ENCODE assay signal across 18 cellular contexts in genomic region chr4:165844151-165844550, GRCh38. TPM values are rescaled to one million over a fixed set of nuclear protein-coding genes. Genes with fewer than 3 reads are reported as not detected.
"Had no signal": no experiment of that assay in that cellular context is flagged by ENCODE, and none has a peak within 500 bp of the region (broad histone marks: within the 10 kb centered on the region; RNA-seq: fewer than 3 reads in every experiment).

No MANE protein-coding gene starts in this region.

- DNase-seq: activated B cell treated with CpG ODN at 0.5 μM for 24 hours; activated CD4-positive, alpha-beta T cell treated with anti-CD3 and anti-CD28 coated beads, Interleukin-2, amount 10 ng/mL, durations not matched to agents 24 days and 14 days; activated CD8-positive, alpha-beta memory T cell treated with anti-CD3 and anti-CD28 coated beads, Interleukin-2, amount 50 U/mL, for 48 hours; activated naive CD8-positive, alpha-beta T cell treated with anti-CD3 and anti-CD28 coated beads for 36 hours; amygdala; central memory CD4-positive, alpha-beta T cell; cortex of kidney; effector memory CD4-positive, alpha-beta T cell; foreskin melanocyte; naive B cell; pancreas; stimulated activated naive CD8-positive, alpha-beta T cell treated with anti-CD3 and anti-CD28 coated beads, Interleukin-15, Interleukin-2, amounts not matched to agents 100 U/mL and 50 U/mL, for 24 hours; transverse colon had no signal

- H3K9me3 ChIP-seq: heart left ventricle, pancreas, transverse colon had no signal

- H3K27ac ChIP-seq: epithelial cell of prostate, heart left ventricle, pancreas, transverse colon had no signal

- H3K27me3 ChIP-seq: heart left ventricle, pancreas, transverse colon had no signal

- H3K4me1 ChIP-seq: pancreas, transverse colon had no signal

- ATAC-seq: pancreas; sciatic nerve; stimulated activated naive CD8-positive, alpha-beta T cell treated with anti-CD3 and anti-CD28 coated beads, Interleukin-15, Interleukin-2, amounts not matched to agents 100 U/mL and 50 U/mL, for 24 hours had no signal

- H3K36me3 ChIP-seq: heart left ventricle, pancreas, transverse colon had no signal

- H3K4me3 ChIP-seq: heart left ventricle, lung, pancreas, transverse colon had no signal

RNA-seq across cellular contexts. Expression of gene TLL1, which starts 28.9 kb away (rescaled TPM):
- total RNA-seq: activated B cell treated with CpG ODN at 0.5 μM for 24 hours; activated CD4-positive, alpha-beta T cell treated with anti-CD3 and anti-CD28 coated beads, Interleukin-2, amount 10 ng/mL, durations not matched to agents 24 days and 14 days; activated naive CD8-positive, alpha-beta T cell treated with anti-CD3 and anti-CD28 coated beads for 36 hours; mononuclear cell had no signal
